8 cellular contexts compared by ENCODE assay signal in the genomic region with DNA sequence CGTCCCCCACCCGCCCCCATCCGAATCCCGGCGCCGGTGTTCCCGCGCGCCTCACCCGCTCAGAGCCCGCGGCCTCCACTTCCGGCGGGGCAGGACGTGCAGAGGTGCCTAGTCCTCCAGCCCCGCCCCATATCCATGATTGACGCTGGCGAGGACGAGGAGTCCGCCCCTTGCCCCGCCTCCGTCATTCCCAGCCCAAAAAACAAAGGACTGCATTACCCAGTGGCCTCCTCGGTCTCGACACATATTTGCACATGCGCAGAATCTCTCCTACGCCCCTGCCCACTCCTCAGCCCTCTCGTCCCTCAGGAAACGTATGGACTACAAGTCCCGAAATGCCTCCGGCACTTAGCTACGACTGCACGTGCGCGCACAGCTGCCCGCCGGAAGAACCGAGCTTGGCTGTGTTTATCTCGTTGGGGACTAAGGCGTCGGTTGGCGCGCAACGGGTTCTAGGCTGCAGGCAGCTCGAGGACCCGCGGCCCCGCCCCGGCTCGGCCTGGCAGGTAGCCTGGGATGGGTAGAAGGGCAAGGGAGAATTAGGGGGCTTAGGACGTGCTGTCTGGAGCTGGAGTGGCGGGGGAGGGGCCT. TPM values are rescaled to one million over a fixed set of nuclear protein-coding genes. Genes with fewer than 3 reads are reported as not detected.
A peak's percentile ranks its signal among the peaks of the same experiment; 100 is the strongest.
DNase-seq lines count a peak whose midpoint lies in the region; ATAC-seq and TF ChIP-seq lines count a peak whose summit lies in the region.

KLHDC3 (plus strand) TSS at position 407 of the 591 bp plus-strand sequence. CDS start 2,944 bp downstream, outside the sequence.
MEA1 (minus strand) TSS at position 104 of the 591 bp plus-strand sequence. CDS start 133 bp downstream, outside the sequence.

- H3K9me3 Mint-ChIP-seq in activated naive CD8-positive, alpha-beta T cell treated with anti-CD3 and anti-CD28 coated beads, Interleukin-2, amount 10 ng/mL, durations not matched to agents 7 days and 5 days, result no peaks in the 10 kb centered on the region
- H3K9me3 Mint-ChIP-seq in glutamatergic neuron (ENCODE audit: unreplicated experiment), result peaks cover 10% of the 10 kb centered on the region

- H3K36me3 ChIP-seq in SU-DHL-6 (ENCODE audit: low read length), result no peaks in the 10 kb centered on the region; the same call in 1 of the 2 replicates
- peaks cover 53% of the 10 kb centered on the region for H3K36me3 ChIP-seq in osteoblast (ENCODE audit: insufficient read depth, low read length)
- H3K36me3 ChIP-seq in thoracic aorta, result peaks cover 31% of the 10 kb centered on the region

- H3K4me3 Mint-ChIP-seq in activated naive CD8-positive, alpha-beta T cell treated with anti-CD3 and anti-CD28 coated beads, Interleukin-2, amount 10 ng/mL, durations not matched to agents 7 days and 5 days, result peak within 1 kb of the TSS; percentile 93
- peak within 1 kb of the TSS; percentile 98 for H3K4me3 Mint-ChIP-seq in glutamatergic neuron (ENCODE audit: unreplicated experiment)

- TF ChIP-seq CTCF in SU-DHL-6 (IDR thresholded peaks at IDR 0.05; ENCODE audit: insufficient read depth, low read length, poor library complexity, severe bottlenecking), result no peak
- no peak for TF ChIP-seq CTCF in glutamatergic neuron (IDR thresholded peaks at IDR 0.05; ENCODE audit: partially characterized antibody, unreplicated experiment)
- TF ChIP-seq CTCF in osteoblast (IDR thresholded peaks at IDR 0.05; ENCODE audit: extremely low read depth, low read depth, low read length), result no peak
- no peak for TF ChIP-seq CTCF in thoracic aorta (IDR thresholded peaks at IDR 0.05)

- H3K4me3 ChIP-seq in SU-DHL-6 (ENCODE audit: insufficient read depth, low read length, poor library complexity, severe bottlenecking) (peak within 1 kb of the TSS; percentile 89), osteoblast (ENCODE audit: insufficient read depth, low read length) (peak within 1 kb of the TSS; percentile 98), thoracic aorta (peak within 1 kb of the TSS; percentile 97)

- H3K27me3 ChIP-seq in SU-DHL-6 (ENCODE audit: low read length), result no peaks in the 10 kb centered on the region
- no peaks in the 10 kb centered on the region for H3K27me3 ChIP-seq in osteoblast (ENCODE audit: insufficient read depth, low read length)
- H3K27me3 ChIP-seq in thoracic aorta (replicated peaks; ENCODE audit: insufficient read depth), result no peaks in the 10 kb centered on the region

- peaks cover 2% of the 10 kb centered on the region for H3F3A ChIP-seq in SU-DHL-6 (ENCODE audit: insufficient read depth)

- H3K4me1 Mint-ChIP-seq in activated naive CD8-positive, alpha-beta T cell treated with anti-CD3 and anti-CD28 coated beads, Interleukin-2, amount 10 ng/mL, durations not matched to agents 7 days and 5 days, result peaks cover 41% of the 10 kb centered on the region
- H3K4me1 Mint-ChIP-seq in glutamatergic neuron (ENCODE audit: low read depth, unreplicated experiment), result peaks cover 24% of the 10 kb centered on the region

- H3K4me2 ChIP-seq in SU-DHL-6 (ENCODE audit: low read depth, low read length, poor library complexity, severe bottlenecking), result peak within 1 kb of the TSS; percentile 94
- H3K4me2 ChIP-seq in osteoblast (ENCODE audit: insufficient read depth, low read length), result peak within 1 kb of the TSS; percentile 95

- H3K4me1 ChIP-seq in osteoblast (ENCODE audit: insufficient read depth, low read length), result peaks cover 28% of the 10 kb centered on the region
- peaks cover 30 to 46% of the 10 kb centered on the region in 2 donors for H3K4me1 ChIP-seq in thoracic aorta (ENCODE audit: control insufficient read depth in 1 of 2, low read depth in 2 of 2)

- peak within 1 kb of the TSS; percentile 92 for H3K27ac Mint-ChIP-seq in activated naive CD8-positive, alpha-beta T cell treated with anti-CD3 and anti-CD28 coated beads, Interleukin-2, amount 10 ng/mL, durations not matched to agents 7 days and 5 days
- peak within 1 kb of the TSS; percentile 93 for H3K27ac Mint-ChIP-seq in glutamatergic neuron (ENCODE audit: unreplicated experiment)

- H2AFZ ChIP-seq in SU-DHL-6 (ENCODE audit: low read depth, low read length, severe bottlenecking) (peak within 1 kb of the TSS; percentile 92), osteoblast (ENCODE audit: low read length) (peak within 1 kb of the TSS; percentile 91)

- peak; percentile 26 for TF ChIP-seq POLR2A in GM10847 (IDR thresholded peaks at IDR 0.05; ENCODE audit: extremely low read depth, insufficient read length)

- H3K79me2 ChIP-seq in SU-DHL-6 (ENCODE audit: insufficient read depth, low read length), result peaks cover 44% of the 10 kb centered on the region
- H3K79me2 ChIP-seq in osteoblast (ENCODE audit: insufficient read depth, low read length), result peaks cover 85% of the 10 kb centered on the region

- H3K9me2 ChIP-seq in SU-DHL-6 (replicated peaks; ENCODE audit: insufficient read depth, low read length), result no peaks in the 10 kb centered on the region

- H3K27ac ChIP-seq in SU-DHL-6 (ENCODE audit: low read depth, low read length) (peak within 1 kb of the TSS; percentile 45), osteoblast (ENCODE audit: low read depth, low read length) (peak within 1 kb of the TSS; percentile 87), thoracic aorta (peak within 1 kb of the TSS; percentile 74)

- peak; percentile 98 for DNase-seq in NCI-H128 (lab: John Stamatoyannopoulos, UW; ENCODE audit: unreplicated experiment)
- DNase-seq in activated naive CD8-positive, alpha-beta T cell treated with anti-CD3 and anti-CD28 coated beads, Interleukin-2, amount 10 ng/mL, durations not matched to agents 7 days and 5 days, result peak; percentile 94
- DNase-seq in glutamatergic neuron, result peak; percentile 99
- DNase-seq in osteoblast (ENCODE audit: insufficient read length, low spot score, missing footprints), result peak; percentile 100
- peak; percentile 99 for DNase-seq in thoracic aorta (ENCODE audit: low spot score)

- H3K9me3 ChIP-seq in SU-DHL-6 (ENCODE audit: insufficient read depth, low read length), result no peaks in the 10 kb centered on the region
- no peaks in the 10 kb centered on the region for H3K9me3 ChIP-seq in osteoblast (ENCODE audit: low read depth, low read length)
- no peaks in the 10 kb centered on the region for H3K9me3 ChIP-seq in thoracic aorta

- ATAC-seq in HG02678 (IDR thresholded peaks at IDR 0.05; ENCODE audit: unreplicated experiment) (peak; percentile 93), thoracic aorta (ENCODE audit: insufficient number of reproducible peaks, low FRiP score, low read depth) (peak; percentile 99)
- ATAC-seq in activated naive CD8-positive, alpha-beta T cell treated with anti-CD3 and anti-CD28 coated beads, Interleukin-2, amount 10 ng/mL, durations not matched to agents 7 days and 5 days (ENCODE audit: low read depth), result peak; percentile 95

- peak within 1 kb of the TSS; percentile 85 for H3K9ac ChIP-seq in SU-DHL-6 (ENCODE audit: low read length)

- H4K20me1 ChIP-seq in SU-DHL-6 (ENCODE audit: low read depth, low read length) (no peaks in the 10 kb centered on the region), osteoblast (ENCODE audit: insufficient read depth, low read length) (peaks cover 34% of the 10 kb centered on the region)

- H3K27me3 Mint-ChIP-seq in activated naive CD8-positive, alpha-beta T cell treated with anti-CD3 and anti-CD28 coated beads, Interleukin-2, amount 10 ng/mL, durations not matched to agents 7 days and 5 days, result no peaks in the 10 kb centered on the region
- peaks cover 13% of the 10 kb centered on the region for H3K27me3 Mint-ChIP-seq in glutamatergic neuron (ENCODE audit: unreplicated experiment)

- POLR2A ChIA-PET in activated naive CD8-positive, alpha-beta T cell treated with anti-CD3 and anti-CD28 coated beads, Interleukin-2, amount 10 ng/mL, durations not matched to agents 7 days and 5 days (lab: Charles Lee), result interaction anchor here (0.6 to 3.3 kb wide), 13 partner anchors 9 to 450 kb away, joined by 3 to 25 read pairs (median 5); partner anchors contain the start of genes CNPY3, CUL7, KLC4 and MRPL2

- H3K36me3 Mint-ChIP-seq in activated naive CD8-positive, alpha-beta T cell treated with anti-CD3 and anti-CD28 coated beads, Interleukin-2, amount 10 ng/mL, durations not matched to agents 7 days and 5 days, result peaks cover 24% of the 10 kb centered on the region
- H3K36me3 Mint-ChIP-seq in glutamatergic neuron (ENCODE audit: unreplicated experiment), result no peaks in the 10 kb centered on the region

RNA-seq across cellular contexts. Expression of gene KLHDC3, which starts in this region (rescaled TPM):
- 10 to 100 TPM; 69.4 to 69.9 TPM for total RNA-seq in activated naive CD8-positive, alpha-beta T cell treated with anti-CD3 and anti-CD28 coated beads, Interleukin-2, amount 10 ng/mL, durations not matched to agents 7 days and 5 days
- 119 TPM for total RNA-seq in glutamatergic neuron (ENCODE audit: unreplicated experiment)
- total RNA-seq in osteoblast, result 122 and 123 TPM in 2 replicates
- 100 to 1,000 TPM in 1 of 2 donors, 10 to 100 TPM in 1; 87.3 to 105 TPM for total RNA-seq in thoracic aorta

RNA-seq across cellular contexts. Expression of gene MEA1, which starts in this region (rescaled TPM):
- 10 to 100 TPM; 61.2 to 70.1 TPM for total RNA-seq in activated naive CD8-positive, alpha-beta T cell treated with anti-CD3 and anti-CD28 coated beads, Interleukin-2, amount 10 ng/mL, durations not matched to agents 7 days and 5 days
- total RNA-seq in glutamatergic neuron (ENCODE audit: unreplicated experiment) (42.7 TPM), osteoblast (42.4 and 47.4 TPM in 2 replicates), thoracic aorta (10 to 100 TPM; 41.2 to 49.6 TPM)

Comparison
In these comparisons a context has a peak if more than half of its experiments do, and no peak if none do; other contexts are left out.
1. Peak in every context shown above with its lines: DNase-seq, ATAC-seq, H3K4me3 ChIP-seq and H3K27ac ChIP-seq.